ENCODE assay signal across 32 cellular contexts in genomic region chr22:26692215-26692614, GRCh38.
"Had no signal": no experiment of that assay in that cellular context is flagged by ENCODE, and none has a peak within 500 bp of the region (broad histone marks: within the 10 kb centered on the region; RNA-seq: fewer than 3 reads in every experiment).

No MANE protein-coding gene starts in this region.

- H3K27me3 Mint-ChIP-seq: naive thymus-derived CD8-positive, alpha-beta T cell; stimulated activated naive CD8-positive, alpha-beta T cell treated with anti-CD3 and anti-CD28 coated beads, Interleukin-15, Interleukin-2, amounts not matched to agents 100 ng/mL and 50 ng/mL, for 24 hours had no signal

- ATAC-seq: left colon; left lung; lower lobe of right lung; naive thymus-derived CD8-positive, alpha-beta T cell; pancreas; right cardiac atrium; sciatic nerve; upper lobe of right lung had no signal

- H3K4me3 ChIP-seq: left lung, lower lobe of right lung, pancreas, prostate gland, skin epidermis, suprapubic skin, thoracic aorta, tibial artery, upper lobe of right lung, uterus had no signal

- H3K4me1 ChIP-seq: pancreas, prostate gland, suprapubic skin, tibial artery, upper lobe of right lung, uterus had no signal

- DNase-seq: hypothalamus; immature natural killer cell; kidney; left colon; left lung; lower lobe of right lung; mammary epithelial cell; mesenchymal stem cell; naive thymus-derived CD8-positive, alpha-beta T cell; nucleus accumbens; pancreas; posterior cingulate gyrus; retina; right cardiac atrium; stimulated activated CD4-positive, alpha-beta T cell treated with anti-CD3 and anti-CD28 coated beads, Interleukin-12 subunit alpha, Interleukin-12 subunit beta, amount 100 ng/mL, for 4 hours; stimulated activated CD4-positive, alpha-beta T cell treated with anti-CD3 and anti-CD28 coated beads, Interleukin-15, amount 100 ng/mL, for 24 hours; stimulated activated CD4-positive, alpha-beta T cell treated with anti-CD3 and anti-CD28 coated beads, Interleukin-2, amount 100 ng/mL, for 24 hours; stimulated activated CD4-positive, alpha-beta T cell treated with anti-CD3 and anti-CD28 coated beads, Interleukin-4, amount 100 ng/mL, for 1 hour; stimulated activated naive CD4-positive, alpha-beta T cell; tibial artery; trophoblast cell; upper lobe of right lung; uterus had no signal

- H3K27me3 ChIP-seq: left lung, pancreas, suprapubic skin, tibial artery, upper lobe of right lung, uterus had no signal

- H3K36me3 ChIP-seq: lower lobe of right lung, pancreas, prostate gland, uterus had no signal

- H3K9me3 Mint-ChIP-seq: immature natural killer cell; naive thymus-derived CD8-positive, alpha-beta T cell; nephron; neural crest cell had no signal

- H3K27ac Mint-ChIP-seq: nephron; stimulated activated naive CD8-positive, alpha-beta T cell treated with anti-CD3 and anti-CD28 coated beads, Interleukin-15, Interleukin-2, amounts not matched to agents 100 ng/mL and 50 ng/mL, for 24 hours had no signal

- FAIRE-seq: islet of Langerhans, kidney, pancreas had no signal

- H3K4me3 Mint-ChIP-seq: immature natural killer cell; nephron; neural crest cell; stimulated activated naive CD8-positive, alpha-beta T cell treated with anti-CD3 and anti-CD28 coated beads, Interleukin-15, Interleukin-2, amounts not matched to agents 100 ng/mL and 50 ng/mL, for 24 hours had no signal

- H3K27ac ChIP-seq: left lung, lower lobe of right lung, pancreas, prostate gland, skin epidermis, suprapubic skin, thoracic aorta, tibial artery, upper lobe of right lung, uterus had no signal

- H3K9me3 ChIP-seq: left lung, lower lobe of right lung, pancreas, prostate gland, suprapubic skin, thoracic aorta, tibial artery, upper lobe of right lung had no signal
